ENCODE assay signal across 14 cellular contexts in genomic region chr5:96709152-96709821, GRCh38.
DNase-seq lines count a peak whose midpoint lies in the region.
"Had no signal": no experiment of that assay in that cellular context is flagged by ENCODE, and none has a peak within 500 bp of the region (broad histone marks: within the 10 kb centered on the region; RNA-seq: fewer than 3 reads in every experiment).

No MANE protein-coding gene starts in this region.

- H3K79me2 ChIP-seq in ACC112 (ENCODE audit: control insufficient read depth, insufficient read depth, low read length, unreplicated experiment), result peaks cover 83% of the 10 kb centered on the region

- DNase-seq in NCI-H226, result peak; percentile 88
- peak; percentile 71 for DNase-seq in dedifferentiated amniotic fluid mesenchymal stem cell (ENCODE audit: extremely low spot score)
- peak; percentile 57 for DNase-seq in kidney glomerular epithelial cell (lab: John Stamatoyannopoulos, UW)
- no peak for DNase-seq in NCI-H1436 (lab: John Stamatoyannopoulos, UW)
- DNase-seq in NK-92 treated with Interleukin-12 subunit alpha and Interleukin-12 subunit beta, amount 100 ng/mL, for 24 hours (lab: John Stamatoyannopoulos, UW), result no peak
- no peak for DNase-seq in NK-92 (lab: John Stamatoyannopoulos, UW; ENCODE audit: unreplicated experiment)
- DNase-seq in stimulated activated CD4-positive, alpha-beta T cell treated with anti-CD3 and anti-CD28 coated beads, Interleukin-2, amount 100 ng/mL, for 48 hours, result no peak
- DNase-seq: activated CD4-positive, alpha-beta T cell treated with anti-CD3 and anti-CD28 coated beads, Interleukin-2, amount 50 U/mL, for 4 hours; aorta; hippocampal formation; NCI-H2171 treated with DMSO at 0.1 percent for 48 hours; nephron progenitor cell had no signal

- no peaks in the 10 kb centered on the region for H3K36me3 ChIP-seq in ACC112 (ENCODE audit: insufficient read depth, low read length)
- H3K36me3 ChIP-seq: tibial nerve had no signal

- no peak overlapping the region for H2AFZ ChIP-seq in ACC112 (ENCODE audit: low read length, unreplicated experiment)

- no peak overlapping the region for H3K4me3 ChIP-seq in ACC112 (ENCODE audit: low read depth, low read length)
- H3K4me3 ChIP-seq: tibial nerve had no signal

- peaks cover 27% of the 10 kb centered on the region for H3K4me1 ChIP-seq in ACC112 (ENCODE audit: control insufficient read depth, insufficient read depth, low read length, unreplicated experiment)

- peak overlapping the region; percentile 68 for H3K27ac ChIP-seq in ACC112 (ENCODE audit: low read depth, low read length)
- H3K27ac ChIP-seq: tibial nerve had no signal

- no peaks in the 10 kb centered on the region for H3K27me3 ChIP-seq in ACC112 (ENCODE audit: insufficient read depth, low read length)
- H3K27me3 ChIP-seq: tibial nerve had no signal

Comparison
In these comparisons a context has a peak if more than half of its experiments do, and no peak if none do; other contexts are left out.
1. DNase-seq: peak in NCI-H226 (single experiment), dedifferentiated amniotic fluid mesenchymal stem cell (single experiment) and kidney glomerular epithelial cell (single experiment); none in NCI-H1436 (single experiment), NK-92 treated with Interleukin-12 subunit alpha and Interleukin-12 subunit beta, amount 100 ng/mL, for 24 hours (single experiment), NK-92 (single experiment) and stimulated activated CD4-positive, alpha-beta T cell treated with anti-CD3 and anti-CD28 coated beads, Interleukin-2, amount 100 ng/mL, for 48 hours (0 of 2).